8 cellular contexts compared by ENCODE assay signal in genomic region chr1:155052412-155053400, GRCh38. TPM values are rescaled to one million over a fixed set of nuclear protein-coding genes. Genes with fewer than 3 reads are reported as not detected.
DNase-seq lines count a peak whose midpoint lies in the region; ATAC-seq and TF ChIP-seq lines count a peak whose summit lies in the region.

No MANE protein-coding gene starts in this region.

- TF ChIP-seq POLR2A in gastrocnemius medialis (IDR thresholded peaks at IDR 0.05): no peak

- H3K9me3 ChIP-seq in MG63: no peaks in the 10 kb centered on the region
- no peaks in the 10 kb centered on the region for H3K9me3 ChIP-seq in gastrocnemius medialis

- intact Hi-C loops in activated CD8-positive, alpha-beta T cell treated with anti-CD3 and anti-CD28 coated beads for 36 hours (cut with micrococcal nuclease): loop anchor here (5.0 kb wide), 1 partner anchor 35 kb away; no protein-coding TSS in a partner anchor
- intact Hi-C loops in gastrocnemius medialis (cut with DNase I; ENCODE audit: low total_unique reads): loop anchor here (5.0 kb wide), 1 partner anchor 80 kb away; the partner anchor contains the start of genes CKS1B and SHC1

- H3K36me3 Mint-ChIP-seq in activated CD8-positive, alpha-beta T cell treated with anti-CD3 and anti-CD28 coated beads for 36 hours (ENCODE audit: low read depth): peaks cover 15% of the 10 kb centered on the region

- H3K4me1 ChIP-seq in gastrocnemius medialis: peaks cover 25 to 29% of the 10 kb centered on the region in 2 donors

- TF ChIP-seq CTCF in activated CD8-positive, alpha-beta T cell treated with anti-CD3 and anti-CD28 coated beads for 36 hours (IDR thresholded peaks at IDR 0.05): no peak
- no peak for TF ChIP-seq CTCF in gastrocnemius medialis (IDR thresholded peaks at IDR 0.05 in 4 of 5, conservative IDR thresholded peaks at IDR 0.05 in 1 of 5)

- peak overlapping the region; percentile 75 for H3K4me3 ChIP-seq in MG63
- H3K4me3 ChIP-seq in gastrocnemius medialis: peak overlapping the region; percentile 82 to 96 (median 90)

- H3K27me3 Mint-ChIP-seq in activated CD8-positive, alpha-beta T cell treated with anti-CD3 and anti-CD28 coated beads for 36 hours: no peaks in the 10 kb centered on the region

- in situ Hi-C loops in gastrocnemius medialis (cut with MboI; ENCODE audit: low sequenced_read_pairs in 4 of 4): loop anchor here in 1 of 4 donors (25.0 kb wide), 1 partner anchor 90 kb away; the partner anchor contains the start of genes CKS1B, PBXIP1, PYGO2 and SHC1

- peak; percentile 25 for ATAC-seq in activated CD8-positive, alpha-beta T cell treated with anti-CD3 and anti-CD28 coated beads for 36 hours
- ATAC-seq in gastrocnemius medialis: no peak
- no peak for ATAC-seq in HG03460 (IDR thresholded peaks at IDR 0.05; ENCODE audit: unreplicated experiment)

- H3K36me3 ChIP-seq in MG63 (peaks cover 51% of the 10 kb centered on the region), gastrocnemius medialis (peaks cover 0 to 36% of the 10 kb centered on the region in 2 donors)

- POLR2A ChIA-PET in activated CD8-positive, alpha-beta T cell treated with anti-CD3 and anti-CD28 coated beads for 36 hours (lab: Charles Lee): interaction anchor here (1.4 to 2.8 kb wide), 4 partner anchors 8 to 54 kb away, joined by 4 to 8 read pairs (median 6); partner anchors contain the start of gene EFNA4

- H3K27me3 ChIP-seq in MG63 (no peaks in the 10 kb centered on the region), gastrocnemius medialis (no peaks in the 10 kb centered on the region)

- peak overlapping the region; percentile 88 for H3K4me3 Mint-ChIP-seq in activated CD8-positive, alpha-beta T cell treated with anti-CD3 and anti-CD28 coated beads for 36 hours

- H3K4me1 Mint-ChIP-seq in activated CD8-positive, alpha-beta T cell treated with anti-CD3 and anti-CD28 coated beads for 36 hours (ENCODE audit: low read depth): peaks cover 20% of the 10 kb centered on the region

- peak; percentile 61 for DNase-seq in DMS79 (lab: John Stamatoyannopoulos, UW)
- DNase-seq in MG63: no peak
- peak; percentile 53 for DNase-seq in activated CD8-positive, alpha-beta T cell treated with anti-CD3 and anti-CD28 coated beads for 36 hours
- peak; percentile 46 for DNase-seq in germinal center (ENCODE audit: low spot score)
- DNase-seq in gastrocnemius medialis: no peak
- no peak for DNase-seq in GM19238 (ENCODE audit: insufficient read length, low spot score)
- no peak for DNase-seq in T1000 (lab: John Stamatoyannopoulos, UW)

- peak overlapping the region; percentile 90 to 99 (median 94) for H3K27ac ChIP-seq in gastrocnemius medialis

- H3K27ac Mint-ChIP-seq in activated CD8-positive, alpha-beta T cell treated with anti-CD3 and anti-CD28 coated beads for 36 hours: peak overlapping the region; percentile 46

- CTCF ChIA-PET in activated CD8-positive, alpha-beta T cell treated with anti-CD3 and anti-CD28 coated beads for 36 hours (lab: Charles Lee): interaction anchor here (0.6 to 23.5 kb wide), 19 partner anchors 6 to 493 kb away, joined by 3 to 278 read pairs (median 4); partner anchors contain the start of genes EFNA4, KRTCAP2 and PBXIP1

- H3K9me3 Mint-ChIP-seq in activated CD8-positive, alpha-beta T cell treated with anti-CD3 and anti-CD28 coated beads for 36 hours: no peaks in the 10 kb centered on the region

RNA-seq across cellular contexts. Expression of gene ADAM15, which starts 1.6 kb away (rescaled TPM):
- 189 and 285 TPM in 2 replicates for total RNA-seq in MG63 (2014; rRNA removed; shearing (Covaris generic); ENCODE audit: low replicate concordance)
- 10 to 100 TPM; 36.4 to 37.2 TPM for total RNA-seq in activated CD8-positive, alpha-beta T cell treated with anti-CD3 and anti-CD28 coated beads for 36 hours
- total RNA-seq in gastrocnemius medialis: 10 to 100 TPM; 30.3 to 42.8 (median 36.9) TPM

RNA-seq across cellular contexts. Expression of gene EFNA4, which starts 10.8 kb away (rescaled TPM):
- 12.0 and 13.0 TPM in 2 replicates for total RNA-seq in MG63 (2014; rRNA removed; shearing (Covaris generic); ENCODE audit: low replicate concordance)
- total RNA-seq in activated CD8-positive, alpha-beta T cell treated with anti-CD3 and anti-CD28 coated beads for 36 hours: 1 to 10 TPM; 7.1 to 7.8 TPM
- under 1 TPM; 0.41 to 0.87 (median 0.80) TPM for total RNA-seq in gastrocnemius medialis

RNA-seq across cellular contexts. Expression of gene DCST1, which starts 19.1 kb away (rescaled TPM):
- not detected in 2 replicates for total RNA-seq in MG63 (2014; rRNA removed; shearing (Covaris generic); ENCODE audit: low replicate concordance)
- total RNA-seq in activated CD8-positive, alpha-beta T cell treated with anti-CD3 and anti-CD28 coated beads for 36 hours: not detected
- total RNA-seq in gastrocnemius medialis: under 1 TPM in 2 of 4 donors, not detected in 2; 0.13 to 0.35 TPM

RNA-seq across cellular contexts. Expression of gene DCST2, which starts 19.1 kb away (rescaled TPM):
- total RNA-seq in MG63 (2014; rRNA removed; shearing (Covaris generic); ENCODE audit: low replicate concordance): not detected in 2 replicates
- total RNA-seq in activated CD8-positive, alpha-beta T cell treated with anti-CD3 and anti-CD28 coated beads for 36 hours: under 1 TPM; 0.20 to 0.36 TPM
- not detected for total RNA-seq in gastrocnemius medialis

RNA-seq across cellular contexts. Expression of gene EFNA3, which starts 25.9 kb away (rescaled TPM):
- 0.64 and 3.0 TPM in 2 replicates for total RNA-seq in MG63 (2014; rRNA removed; shearing (Covaris generic); ENCODE audit: low replicate concordance)
- total RNA-seq in activated CD8-positive, alpha-beta T cell treated with anti-CD3 and anti-CD28 coated beads for 36 hours: 1 to 10 TPM; 5.1 to 8.6 TPM
- 1 to 10 TPM in 2 of 4 donors, under 1 TPM in 1, not detected in 1; 0.55 to 1.8 (median 1.6) TPM for total RNA-seq in gastrocnemius medialis

Comparison
In these comparisons a context has a peak if more than half of its experiments do, and no peak if none do; other contexts are left out.
1. DNase-seq: peak in DMS79 (single experiment), activated CD8-positive, alpha-beta T cell treated with anti-CD3 and anti-CD28 coated beads for 36 hours (single experiment) and germinal center (single experiment); none in MG63 (single experiment), gastrocnemius medialis (0 of 2), GM19238 (single experiment) and T1000 (single experiment).